ENCODE assay signal across 14 cellular contexts in the genomic region with DNA sequence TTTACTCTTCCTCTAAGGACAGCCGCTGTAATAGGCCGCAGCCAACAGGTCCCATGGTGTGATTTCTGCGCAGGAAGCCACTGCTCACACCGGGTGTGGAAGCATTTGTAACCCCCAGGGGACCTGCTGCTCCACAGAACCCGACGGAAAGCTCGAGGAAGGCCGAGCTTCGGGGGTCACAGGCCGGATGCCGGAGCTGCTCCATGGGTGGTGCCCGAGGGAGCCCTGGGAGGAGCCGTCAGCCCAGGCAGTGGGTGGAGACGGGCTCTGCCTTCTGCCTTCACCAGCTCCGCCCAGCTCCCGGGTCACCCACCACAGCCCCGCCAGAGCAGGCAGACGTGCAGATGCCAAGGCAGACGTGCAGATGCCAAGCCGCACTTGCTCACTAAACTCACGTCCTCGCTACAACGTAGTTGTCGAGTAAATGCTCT.
DNase-seq lines count a peak whose midpoint lies in the region; ATAC-seq and TF ChIP-seq lines count a peak whose summit lies in the region.
"Had no signal": no experiment of that assay in that cellular context is flagged by ENCODE, and none has a peak within 500 bp of the region (broad histone marks: within the 10 kb centered on the region; RNA-seq: fewer than 3 reads in every experiment).

No MANE protein-coding gene starts in this region.

- WGBS in heart right ventricle, 2 donors: 65 to 74% methylated on average over 24 of the region's 24 CpGs

- H3K4me1 Mint-ChIP-seq in type B pancreatic cell (ENCODE audit: unreplicated experiment): peaks cover 8% of the 10 kb centered on the region
- H3K4me1 Mint-ChIP-seq in activated T-helper 2 cell treated with anti-CD3 and anti-CD28 coated beads, Interferon-gamma antibody, Interleukin-2, Interleukin-4, amounts not matched to agents 10 μg/mL and 5 μg/mL and 100 μg/mL, durations not matched to agents 14 hours and 24 hours and 36 hours (ENCODE audit: low read depth): peaks cover 20% of the 10 kb centered on the region

- ATAC-seq in left ventricle myocardium superior: no peak
- ATAC-seq in heart right ventricle: no peak
- ATAC-seq in RWPE2 (ENCODE audit: low read depth): no peak
- ATAC-seq in left lobe of liver: no peak
- ATAC-seq in HG02970 (IDR thresholded peaks at IDR 0.05; ENCODE audit: low FRiP score, unreplicated experiment): no peak
- ATAC-seq: stimulated activated naive CD8-positive, alpha-beta T cell treated with anti-CD3 and anti-CD28 coated beads, Interleukin-15, Interleukin-2, amounts not matched to agents 100 U/mL and 50 U/mL, for 24 hours had no signal

- H3K27ac ChIP-seq in heart right ventricle (no peak overlapping the region), RWPE2 (ENCODE audit: poor library complexity, severe bottlenecking) (no peak overlapping the region)
- H3K27ac ChIP-seq: right atrium auricular region had no signal

- H3K9me3 Mint-ChIP-seq in type B pancreatic cell: peaks cover 6% of the 10 kb centered on the region
- peaks cover 6% of the 10 kb centered on the region for H3K9me3 Mint-ChIP-seq in activated T-helper 2 cell treated with anti-CD3 and anti-CD28 coated beads, Interferon-gamma antibody, Interleukin-2, Interleukin-4, amounts not matched to agents 10 μg/mL and 5 μg/mL and 100 μg/mL, durations not matched to agents 14 hours and 24 hours and 36 hours

- H3K27me3 Mint-ChIP-seq in type B pancreatic cell: no peaks in the 10 kb centered on the region
- H3K27me3 Mint-ChIP-seq in activated T-helper 2 cell treated with anti-CD3 and anti-CD28 coated beads, Interferon-gamma antibody, Interleukin-2, Interleukin-4, amounts not matched to agents 10 μg/mL and 5 μg/mL and 100 μg/mL, durations not matched to agents 14 hours and 24 hours and 36 hours (ENCODE audit: low read depth): no peaks in the 10 kb centered on the region

- no peak overlapping the region for H3K4me3 Mint-ChIP-seq in type B pancreatic cell
- H3K4me3 Mint-ChIP-seq in activated T-helper 2 cell treated with anti-CD3 and anti-CD28 coated beads, Interferon-gamma antibody, Interleukin-2, Interleukin-4, amounts not matched to agents 10 μg/mL and 5 μg/mL and 100 μg/mL, durations not matched to agents 14 hours and 24 hours and 36 hours (ENCODE audit: low read depth): no peak overlapping the region

- TF ChIP-seq CTCF in heart right ventricle (IDR thresholded peaks at IDR 0.05) (no peak), RWPE2 (IDR thresholded peaks at IDR 0.05; ENCODE audit: poor library complexity, severe bottlenecking) (no peak), type B pancreatic cell (conservative IDR thresholded peaks at IDR 0.05) (no peak)

- H3K36me3 Mint-ChIP-seq in type B pancreatic cell: no peaks in the 10 kb centered on the region
- no peaks in the 10 kb centered on the region for H3K36me3 Mint-ChIP-seq in activated T-helper 2 cell treated with anti-CD3 and anti-CD28 coated beads, Interferon-gamma antibody, Interleukin-2, Interleukin-4, amounts not matched to agents 10 μg/mL and 5 μg/mL and 100 μg/mL, durations not matched to agents 14 hours and 24 hours and 36 hours (ENCODE audit: low read depth)

- no peak overlapping the region for H3K4me3 ChIP-seq in heart right ventricle
- no peak overlapping the region for H3K4me3 ChIP-seq in RWPE2 (ENCODE audit: severe bottlenecking)
- H3K4me3 ChIP-seq: right atrium auricular region had no signal

- H3K4me1 ChIP-seq in heart right ventricle (peaks cover 0 to 8% (median 0%) of the 10 kb centered on the region in 9 donors), RWPE2 (ENCODE audit: insufficient read depth, poor library complexity, severe bottlenecking) (no peaks in the 10 kb centered on the region)
- H3K4me1 ChIP-seq: right atrium auricular region had no signal

- DNase-seq in left ventricle myocardium superior (peak; percentile 25), heart right ventricle (no peak), RWPE2 (ENCODE audit: low spot score) (peak; percentile 58), left lobe of liver (ENCODE audit: low spot score) (peak; percentile 38), type B pancreatic cell (ENCODE audit: extremely low spot score, unreplicated experiment) (peak; percentile 68), DMS53 (lab: John Stamatoyannopoulos, UW) (no peak)
- no peak for DNase-seq in activated T-helper 2 cell treated with anti-CD3 and anti-CD28 coated beads, Interferon-gamma antibody, Interleukin-2, Interleukin-4, amounts not matched to agents 10 μg/mL and 5 μg/mL and 100 μg/mL, durations not matched to agents 14 hours and 24 hours and 36 hours (ENCODE audit: low spot score)
- DNase-seq: effector CD4-positive, alpha-beta T cell; Kasumi-1; NCI-H187 treated with DMSO at 0.1 percent for 48 hours; SIG-M5; stimulated activated naive CD8-positive, alpha-beta T cell treated with anti-CD3 and anti-CD28 coated beads, Interleukin-15, Interleukin-2, amounts not matched to agents 100 U/mL and 50 U/mL, for 24 hours had no signal

- H3K9me3 ChIP-seq in heart right ventricle: peaks cover 0 to 28% (median 15%) of the 10 kb centered on the region in 11 donors
- H3K9me3 ChIP-seq in RWPE2 (ENCODE audit: severe bottlenecking): peaks cover 3% of the 10 kb centered on the region

- H3K27ac Mint-ChIP-seq in type B pancreatic cell: no peak overlapping the region
- no peak overlapping the region for H3K27ac Mint-ChIP-seq in activated T-helper 2 cell treated with anti-CD3 and anti-CD28 coated beads, Interferon-gamma antibody, Interleukin-2, Interleukin-4, amounts not matched to agents 10 μg/mL and 5 μg/mL and 100 μg/mL, durations not matched to agents 14 hours and 24 hours and 36 hours

- H3K27me3 ChIP-seq in heart right ventricle (no peaks in the 10 kb centered on the region), RWPE2 (ENCODE audit: insufficient read depth, poor library complexity, severe bottlenecking) (no peaks in the 10 kb centered on the region)
- H3K27me3 ChIP-seq: right atrium auricular region had no signal

- H3K36me3 ChIP-seq in heart right ventricle: no peaks in the 10 kb centered on the region
- H3K36me3 ChIP-seq in RWPE2 (ENCODE audit: low read depth): no peaks in the 10 kb centered on the region
- H3K36me3 ChIP-seq: right atrium auricular region had no signal

- intact Hi-C loops in left ventricle myocardium superior (cut with micrococcal nuclease) (no loop called here), heart right ventricle (cut with DNase I) (loop anchor here in 5 of 10 donors (10.0 kb wide), 2 partner anchors 151 to 271 kb away; partner anchors contain the start of genes ALG12 (in 2 of the 5) and CRELD2 (in 2 of the 5))
- intact Hi-C loops in activated T-helper 2 cell treated with anti-CD3 and anti-CD28 coated beads, Interferon-gamma antibody, Interleukin-2, Interleukin-4, amounts not matched to agents 10 μg/mL and 5 μg/mL and 100 μg/mL, durations not matched to agents 14 hours and 24 hours and 36 hours (cut with micrococcal nuclease): no loop called here

Comparison
In these comparisons a context has a peak if more than half of its experiments do, and no peak if none do; other contexts are left out.
1. DNase-seq: peak in left ventricle myocardium superior (single experiment), RWPE2 (single experiment), left lobe of liver (single experiment) and type B pancreatic cell (single experiment); none in heart right ventricle (0 of 2), DMS53 (single experiment) and activated T-helper 2 cell treated with anti-CD3 and anti-CD28 coated beads, Interferon-gamma antibody, Interleukin-2, Interleukin-4, amounts not matched to agents 10 μg/mL and 5 μg/mL and 100 μg/mL, durations not matched to agents 14 hours and 24 hours and 36 hours (single experiment).